Comparison of ENCODE assay signal across 25 cellular contexts in the genomic region with DNA sequence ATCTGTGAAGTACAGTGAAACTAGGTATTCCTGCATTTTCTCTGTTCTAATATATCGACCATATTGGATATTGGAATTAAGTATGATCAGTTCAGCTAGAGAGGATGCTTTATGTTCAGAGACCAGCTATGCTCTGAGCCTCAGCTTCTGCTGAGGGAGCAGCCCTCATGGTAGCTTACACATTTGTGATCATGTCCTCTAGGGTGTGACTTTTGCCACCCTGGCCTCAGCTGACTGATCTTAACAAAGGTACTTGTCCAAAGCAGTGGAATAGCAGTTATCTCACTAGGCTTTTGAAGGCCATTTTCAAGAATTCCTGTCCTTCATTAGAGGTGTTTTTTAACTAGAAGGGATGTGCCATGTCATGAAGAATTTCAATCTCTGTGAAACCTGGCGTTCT.
"Had no signal": no experiment of that assay in that cellular context is flagged by ENCODE, and none has a peak within 500 bp of the region (broad histone marks: within the 10 kb centered on the region; RNA-seq: fewer than 3 reads in every experiment).

No MANE protein-coding gene starts in this region.

- H3K36me3 ChIP-seq: colonic mucosa, esophagus squamous epithelium, gastrocnemius medialis, heart right ventricle, left lung, lower lobe of right lung had no signal

- H3K27ac ChIP-seq: colonic mucosa, epithelial cell of prostate, esophagus squamous epithelium, gastrocnemius medialis, heart right ventricle, left lung, lower lobe of right lung had no signal

- H3K27me3 ChIP-seq: colonic mucosa, esophagus squamous epithelium, gastrocnemius medialis, heart right ventricle, left lung had no signal

- ATAC-seq: effector memory CD8-positive, alpha-beta T cell; esophagus mucosa; gastrocnemius medialis; heart right ventricle; left cardiac atrium; left lung; left ventricle myocardium superior; lower lobe of right lung; mucosa of descending colon had no signal

- H3K4me1 ChIP-seq: colonic mucosa, esophagus squamous epithelium, left lung, lower lobe of right lung had no signal

- H3K9me3 ChIP-seq: colonic mucosa, esophagus squamous epithelium, gastrocnemius medialis, heart right ventricle, left lung, lower lobe of right lung, mucosa of descending colon had no signal

- FAIRE-seq: endometrium, islet of Langerhans, keratinocyte had no signal

- DNase-seq: colonic mucosa; cortex of kidney; effector CD8-positive, alpha-beta T cell; effector memory CD8-positive, alpha-beta T cell; endodermal cell; esophagus squamous epithelium; foreskin fibroblast; foreskin melanocyte; gastrocnemius medialis; glutamatergic neuron; head of caudate nucleus; heart right ventricle; hippocampal formation; left cardiac atrium; left lung; left ventricle myocardium superior; lower lobe of right lung; mesenchymal stem cell; mucosa of descending colon; naive B cell had no signal

- H3K4me3 ChIP-seq: colonic mucosa, esophagus squamous epithelium, gastrocnemius medialis, heart right ventricle, left lung, lower lobe of right lung, mucosa of descending colon had no signal
